In genomic region chr11:88016392-88017020, GRCh38 we compare ENCODE assay signal across 8 cellular contexts.
DNase-seq lines count a peak whose midpoint lies in the region; ATAC-seq and TF ChIP-seq lines count a peak whose summit lies in the region.

No MANE protein-coding gene starts in this region.

- H3K27ac Mint-ChIP-seq in Caco-2 (ENCODE audit: unreplicated experiment) = no peak overlapping the region
- no peak overlapping the region for H3K27ac Mint-ChIP-seq in activated CD4-positive, alpha-beta memory T cell treated with anti-CD3 and anti-CD28 coated beads for 36 hours
- H3K27ac Mint-ChIP-seq in natural killer cell = no peak overlapping the region

- intact Hi-C loops in Caco-2 (cut with micrococcal nuclease; ENCODE audit: unreplicated experiment) = loop anchor here (1.0 kb wide), 8 partner anchors 87 to 871 kb away; no protein-coding TSS in a partner anchor
- intact Hi-C loops in activated CD4-positive, alpha-beta memory T cell treated with anti-CD3 and anti-CD28 coated beads for 36 hours (cut with micrococcal nuclease) = loop anchor here (1.0 kb wide), 2 partner anchors 216 to 528 kb away; no protein-coding TSS in a partner anchor
- intact Hi-C loops in natural killer cell (cut with micrococcal nuclease) = loop anchor here (1.0 kb wide), 1 partner anchor 528 kb away; no protein-coding TSS in a partner anchor

- POLR2A ChIA-PET in Caco-2 (lab: Charles Lee) = no interaction called here
- POLR2A ChIA-PET in activated CD4-positive, alpha-beta memory T cell treated with anti-CD3 and anti-CD28 coated beads for 36 hours (lab: Charles Lee) = no interaction called here

- H3K4me1 Mint-ChIP-seq in Caco-2 (ENCODE audit: low read depth, unreplicated experiment) = peaks cover 6% of the 10 kb centered on the region
- H3K4me1 Mint-ChIP-seq in activated CD4-positive, alpha-beta memory T cell treated with anti-CD3 and anti-CD28 coated beads for 36 hours (ENCODE audit: low read depth) = no peaks in the 10 kb centered on the region
- no peaks in the 10 kb centered on the region for H3K4me1 Mint-ChIP-seq in natural killer cell

- no peaks in the 10 kb centered on the region for H3K9me3 Mint-ChIP-seq in Caco-2 (ENCODE audit: unreplicated experiment)
- H3K9me3 Mint-ChIP-seq in activated CD4-positive, alpha-beta memory T cell treated with anti-CD3 and anti-CD28 coated beads for 36 hours = no peaks in the 10 kb centered on the region
- no peaks in the 10 kb centered on the region for H3K9me3 Mint-ChIP-seq in natural killer cell

- H3K4me3 Mint-ChIP-seq in Caco-2 (ENCODE audit: unreplicated experiment) = no peak overlapping the region
- no peak overlapping the region for H3K4me3 Mint-ChIP-seq in activated CD4-positive, alpha-beta memory T cell treated with anti-CD3 and anti-CD28 coated beads for 36 hours
- no peak overlapping the region for H3K4me3 Mint-ChIP-seq in natural killer cell

- no peaks in the 10 kb centered on the region for H3K4me1 ChIP-seq in Caco-2

- TF ChIP-seq CTCF in Caco-2 (IDR thresholded peaks at IDR 0.05; ENCODE audit: insufficient read depth in 1 of 2, low read depth in 1 of 2, low read length in 1 of 2, severe bottlenecking in 1 of 2, unreplicated experiment in 1 of 2) (peak; percentile 88 to 89), natural killer cell (IDR thresholded peaks at IDR 0.05) (peak; percentile 80)

- ATAC-seq in GM19467 (IDR thresholded peaks at IDR 0.05; ENCODE audit: unreplicated experiment) = peak; percentile 92
- peak; percentile 71 for ATAC-seq in HG03575 (IDR thresholded peaks at IDR 0.05; ENCODE audit: extremely low read depth, insufficient number of reproducible peaks, low FRiP score, unreplicated experiment)
- ATAC-seq in esophagus mucosa = peak; percentile 89
- peak; percentile 57 to 76 (median 70) for ATAC-seq in natural killer cell

- H3K27me3 Mint-ChIP-seq in Caco-2 (ENCODE audit: insufficient read depth, unreplicated experiment) = no peaks in the 10 kb centered on the region
- no peaks in the 10 kb centered on the region for H3K27me3 Mint-ChIP-seq in activated CD4-positive, alpha-beta memory T cell treated with anti-CD3 and anti-CD28 coated beads for 36 hours
- H3K27me3 Mint-ChIP-seq in natural killer cell (ENCODE audit: low read depth in 2 of 2) = peaks cover 0 to 6% of the 10 kb centered on the region in 2 donors

- no peaks in the 10 kb centered on the region for H3K27me3 ChIP-seq in Caco-2 (replicated peaks; ENCODE audit: control insufficient read depth, insufficient read depth, low read length)

- H3K9me3 ChIP-seq in Caco-2 = no peaks in the 10 kb centered on the region

- DNase-seq in Caco-2 (peak; percentile 83 to 88), NCI-H82 (lab: John Stamatoyannopoulos, UW) (peak; percentile 90), natural killer cell (no peak), stromal cell of bone marrow (ENCODE audit: low read depth) (peak; percentile 66)
- peak; percentile 64 for DNase-seq in activated CD4-positive, alpha-beta memory T cell treated with anti-CD3 and anti-CD28 coated beads for 36 hours

- no peak overlapping the region for H3K4me3 ChIP-seq in Caco-2 (ENCODE audit: low read depth, low read length)

- CTCF ChIA-PET in Caco-2 (lab: Charles Lee) = interaction anchor here (0.6 to 1.9 kb wide), 11 partner anchors 42 to 535 kb away, joined by 3 to 15 read pairs (median 5); partner anchors contain the start of gene CTSC
- CTCF ChIA-PET in activated CD4-positive, alpha-beta memory T cell treated with anti-CD3 and anti-CD28 coated beads for 36 hours (lab: Charles Lee) = interaction anchor here (0.7 to 5.1 kb wide), 24 partner anchors 9 to 870 kb away, joined by 3 to 58 read pairs (median 3); no protein-coding TSS in a partner anchor

- no TSS peak for BruUV-seq in Caco-2 (replicated peaks; lab: Mats Ljungman, UMichigan)

- no peaks in the 10 kb centered on the region for H3K36me3 Mint-ChIP-seq in Caco-2 (ENCODE audit: insufficient read depth, unreplicated experiment)
- H3K36me3 Mint-ChIP-seq in activated CD4-positive, alpha-beta memory T cell treated with anti-CD3 and anti-CD28 coated beads for 36 hours = no peaks in the 10 kb centered on the region
- no peaks in the 10 kb centered on the region for H3K36me3 Mint-ChIP-seq in natural killer cell

- H3K36me3 ChIP-seq in Caco-2 (ENCODE audit: control insufficient read depth, insufficient read depth, low read length) = no peaks in the 10 kb centered on the region
